In genomic region chr12:90832427-90832826, GRCh38 we compare ENCODE assay signal across 28 cellular contexts.
"Had no signal": no experiment of that assay in that cellular context is flagged by ENCODE, and none has a peak within 500 bp of the region (broad histone marks: within the 10 kb centered on the region; RNA-seq: fewer than 3 reads in every experiment).

No MANE protein-coding gene starts in this region.

- H3K27ac Mint-ChIP-seq: T-cell had no signal

- H3K9me3 Mint-ChIP-seq: T-cell had no signal

- H3K36me3 Mint-ChIP-seq: T-cell had no signal

- H3K36me3 ChIP-seq: MG63, SJCRH30 had no signal

- H3K9me3 ChIP-seq: MG63, SJCRH30 had no signal

- H3K4me3 Mint-ChIP-seq: T-cell had no signal

- H3K4me3 ChIP-seq: MG63, PC-9, SJCRH30, SK-N-MC had no signal

- DNase-seq: Kasumi-1, KG1, MG63, NCI-H1048, NCI-H1092 treated with DMSO at 0.1 percent for 48 hours, NCI-H146, NCI-H1694, NCI-H187, NCI-H1930, NCI-H2029 treated with DMSO at 0.1 percent for 48 hours, NCI-H2081 treated with DMSO at 0.1 percent for 48 hours, NCI-H2107, NCI-H2171, NCI-H226, NCI-H446 treated with DMSO at 0.1 percent for 48 hours, NCI-H526, NCI-H774, PC-9, SHP77, SIG-M5, SJCRH30, T-cell had no signal

- FAIRE-seq: RCC 7860 had no signal

- H3K27ac ChIP-seq: PC-9, RWPE1, SJCRH30, SK-N-MC had no signal

- H3K27me3 ChIP-seq: MG63, SJCRH30 had no signal

- ATAC-seq: Panc1, Right ventricle myocardium inferior, SK-N-SH treated with all-trans-retinoic acid at 6 μM for 48 hours, T-cell had no signal

- H3K4me1 ChIP-seq: SJCRH30 had no signal
